In genomic region chr2:102142829-102143449, GRCh38 we compare ENCODE assay signal across 8 cellular contexts. TPM values are rescaled to one million over a fixed set of nuclear protein-coding genes. Genes with fewer than 3 reads are reported as not detected.
DNase-seq lines count a peak whose midpoint lies in the region; ATAC-seq and TF ChIP-seq lines count a peak whose summit lies in the region.

No MANE protein-coding gene starts in this region.

- peaks cover 9% of the 10 kb centered on the region for H3K9me3 ChIP-seq in mucosa of descending colon

- DNase-seq in Right ventricle myocardium inferior (ENCODE audit: missing footprints): peak; percentile 80
- no peak for DNase-seq in Right ventricle myocardium superior
- DNase-seq in dorsolateral prefrontal cortex: no peak
- peak in 1 of 3 donors; percentile 58 for DNase-seq in mucosa of descending colon
- DNase-seq in A172 (ENCODE audit: low spot score): no peak
- DNase-seq in MV-4-11 (lab: John Stamatoyannopoulos, UW): no peak
- DNase-seq in T-helper 9 cell: no peak

- no peaks in the 10 kb centered on the region for H3K36me3 ChIP-seq in mucosa of descending colon (ENCODE audit: low read depth)

- peaks cover 0 to 13% (median 0%) of the 10 kb centered on the region in 45 donors for H3K27me3 ChIP-seq in dorsolateral prefrontal cortex

- peaks cover 4% of the 10 kb centered on the region for H3K4me1 ChIP-seq in mucosa of descending colon (ENCODE audit: low read depth)

- TF ChIP-seq CTCF in dorsolateral prefrontal cortex (IDR thresholded peaks at IDR 0.05 in 54 of 56, conservative IDR thresholded peaks at IDR 0.05 in 2 of 56; ENCODE audit: low read depth in 1 of 56, partially characterized antibody in 56 of 56) (no peak), mucosa of descending colon (IDR thresholded peaks at IDR 0.05) (no peak)

- H3K27ac ChIP-seq in dorsolateral prefrontal cortex: peak overlapping the region in 19 of 59 donors; percentile 16 to 74 (median 50)

- H3K4me3 ChIP-seq in dorsolateral prefrontal cortex (peak overlapping the region; percentile 34 to 74 (median 58)), mucosa of descending colon (peak overlapping the region; percentile 27)

- ATAC-seq in Right ventricle myocardium inferior (no peak), Right ventricle myocardium superior (ENCODE audit: poor library complexity) (no peak), mucosa of descending colon (peak; percentile 13), GM18907 (IDR thresholded peaks at IDR 0.05; ENCODE audit: unreplicated experiment) (no peak)

- intact Hi-C loops in Right ventricle myocardium inferior (cut with DNase I): loop anchor here (5.0 kb wide), 2 partner anchors 41 to 71 kb away; no protein-coding TSS in a partner anchor
- intact Hi-C loops in Right ventricle myocardium superior (cut with DNase I): no loop called here
- intact Hi-C loops in dorsolateral prefrontal cortex (cut with DNase I): no loop called here
- intact Hi-C loops in mucosa of descending colon (cut with DNase I, micrococcal nuclease): loop anchor here in 1 of 2 donors (10.0 kb wide), 1 partner anchor 118 kb away; no protein-coding TSS in a partner anchor

RNA-seq across cellular contexts. Expression of gene IL1R1, which starts 0.4 kb away (rescaled TPM):
- total RNA-seq in Right ventricle myocardium inferior (26.6 TPM), Right ventricle myocardium superior (21.1 TPM), dorsolateral prefrontal cortex (10 to 100 TPM in 29 of 120 experiments, 1 to 10 TPM in 91; 1.9 to 31.0 (median 6.1) TPM), mucosa of descending colon (10 to 100 TPM; 17.8 to 40.1 (median 39.1) TPM)
- total RNA-seq in A172 (2014; rRNA removed; shearing (Covaris generic)): 1.7 and 2.6 TPM in 2 replicates

RNA-seq across cellular contexts. Expression of gene IL1RL2, which starts 43.9 kb away (rescaled TPM):
- total RNA-seq in Right ventricle myocardium inferior (not detected), Right ventricle myocardium superior (not detected), dorsolateral prefrontal cortex (1 to 10 TPM in 110 of 120 experiments, under 1 TPM in 10; 0.53 to 6.7 (median 2.2) TPM), mucosa of descending colon (1 to 10 TPM; 1.5 to 1.7 (median 1.5) TPM)
- not detected in 2 replicates for total RNA-seq in A172 (2014; rRNA removed; shearing (Covaris generic))
